ENCODE assay signal across 22 cellular contexts in genomic region chr7:47659664-47660462, GRCh38.
DNase-seq lines count a peak whose midpoint lies in the region; ATAC-seq, FAIRE-seq and TF ChIP-seq lines count a peak whose summit lies in the region.
"Had no signal": no experiment of that assay in that cellular context is flagged by ENCODE, and none has a peak within 500 bp of the region (broad histone marks: within the 10 kb centered on the region; RNA-seq: fewer than 3 reads in every experiment).

No MANE protein-coding gene starts in this region.

- no peaks in the 10 kb centered on the region for H3K36me3 ChIP-seq in kidney (ENCODE audit: control insufficient read depth in 1 of 2, insufficient read depth in 2 of 2, low read length in 2 of 2)
- no peaks in the 10 kb centered on the region for H3K36me3 ChIP-seq in neural progenitor cell

- no peak overlapping the region for H3K27ac Mint-ChIP-seq in stimulated activated naive CD8-positive, alpha-beta T cell treated with anti-CD3 and anti-CD28 coated beads, Interleukin-15, amount 100 ng/mL, for 72 hours
- no peak overlapping the region for H3K27ac Mint-ChIP-seq in neural progenitor cell
- H3K27ac Mint-ChIP-seq: CD8-positive, alpha-beta memory T cell had no signal

- ATAC-seq in stimulated activated naive CD8-positive, alpha-beta T cell treated with anti-CD3 and anti-CD28 coated beads, Interleukin-15, amount 100 ng/mL, for 72 hours = peak; percentile 36
- no peak for ATAC-seq in stimulated activated naive CD8-positive, alpha-beta T cell treated with anti-CD3 and anti-CD28 coated beads, Interleukin-15, Interleukin-2, amounts not matched to agents 100 U/mL and 50 U/mL, for 24 hours
- ATAC-seq in sciatic nerve (peak; percentile 21), GM21786 (IDR thresholded peaks at IDR 0.05; ENCODE audit: unreplicated experiment) (no peak)
- ATAC-seq: Right ventricle myocardium inferior had no signal

- H3K27ac ChIP-seq in kidney (ENCODE audit: low read depth in 2 of 2, low read length in 2 of 2) = no peak overlapping the region
- H3K27ac ChIP-seq in neural progenitor cell = no peak overlapping the region
- H3K27ac ChIP-seq: HL-60 had no signal

- H3K4me1 Mint-ChIP-seq in stimulated activated naive CD8-positive, alpha-beta T cell treated with anti-CD3 and anti-CD28 coated beads, Interleukin-15, amount 100 ng/mL, for 72 hours = peaks cover 5% of the 10 kb centered on the region
- H3K4me1 Mint-ChIP-seq in neural progenitor cell = peaks cover 18% of the 10 kb centered on the region
- H3K4me1 Mint-ChIP-seq: CD8-positive, alpha-beta memory T cell had no signal

- no peak for TF ChIP-seq CTCF in kidney (IDR thresholded peaks at IDR 0.05; ENCODE audit: borderline replicate concordance, extremely low read depth, insufficient read depth)
- TF ChIP-seq CTCF in neural progenitor cell (IDR thresholded peaks at IDR 0.05) = no peak

- H3K4me3 Mint-ChIP-seq in stimulated activated naive CD8-positive, alpha-beta T cell treated with anti-CD3 and anti-CD28 coated beads, Interleukin-15, amount 100 ng/mL, for 72 hours = no peak overlapping the region
- no peak overlapping the region for H3K4me3 Mint-ChIP-seq in neural progenitor cell
- H3K4me3 Mint-ChIP-seq: CD8-positive, alpha-beta memory T cell had no signal

- H3K4me2 ChIP-seq in neural progenitor cell = no peak overlapping the region

- no peak overlapping the region for H2AFZ ChIP-seq in neural progenitor cell (replicated peaks)

- no peaks in the 10 kb centered on the region for H3K4me1 ChIP-seq in kidney (ENCODE audit: control insufficient read depth in 1 of 2, insufficient read depth in 1 of 2, low read depth in 1 of 2, low read length in 2 of 2)
- H3K4me1 ChIP-seq in neural progenitor cell = peaks cover 17% of the 10 kb centered on the region

- H3K9ac ChIP-seq in kidney (ENCODE audit: low read length in 2 of 2) (no peak overlapping the region), neural progenitor cell (no peak overlapping the region)

- H3K27me3 Mint-ChIP-seq in stimulated activated naive CD8-positive, alpha-beta T cell treated with anti-CD3 and anti-CD28 coated beads, Interleukin-15, amount 100 ng/mL, for 72 hours = no peaks in the 10 kb centered on the region
- H3K27me3 Mint-ChIP-seq in neural progenitor cell (ENCODE audit: insufficient read depth, low read depth) = peaks cover 4% of the 10 kb centered on the region

- no peaks in the 10 kb centered on the region for H3K9me3 ChIP-seq in kidney (ENCODE audit: control insufficient read depth in 1 of 2, low read length in 2 of 2)
- H3K9me3 ChIP-seq in neural progenitor cell (ENCODE audit: low read depth) = no peaks in the 10 kb centered on the region

- intact Hi-C loops in kidney (cut with DNase I) (no loop called here), sciatic nerve (cut with DNase I) (no loop called here)

- no peaks in the 10 kb centered on the region for H3K27me3 ChIP-seq in neural progenitor cell

- no peak for DNase-seq in stimulated activated naive CD8-positive, alpha-beta T cell treated with anti-CD3 and anti-CD28 coated beads, Interleukin-15, amount 100 ng/mL, for 72 hours
- no peak for DNase-seq in stimulated activated naive CD8-positive, alpha-beta T cell treated with anti-CD3 and anti-CD28 coated beads, Interleukin-15, Interleukin-2, amounts not matched to agents 100 U/mL and 50 U/mL, for 24 hours
- DNase-seq in kidney (peak; percentile 63), sciatic nerve (ENCODE audit: low spot score) (no peak), neural progenitor cell (ENCODE audit: low spot score) (no peak)
- no peak for DNase-seq in stimulated activated CD4-positive, alpha-beta T cell treated with anti-CD3 and anti-CD28 coated beads, Interleukin-2, amount 100 ng/mL, for 24 hours
- DNase-seq: C1 segment of cervical spinal cord; CD8-positive, alpha-beta memory T cell; GOT3; MM.1S; NCI-H1092; NCI-H146; NCI-H2081; NCI-H2171 treated with DMSO at 0.1 percent for 48 hours; NCI-H446 treated with DMSO at 0.1 percent for 48 hours had no signal

- no peaks in the 10 kb centered on the region for H3K79me2 ChIP-seq in neural progenitor cell (ENCODE audit: low read depth)

- no peaks in the 10 kb centered on the region for H3F3A ChIP-seq in neural progenitor cell (ENCODE audit: low read depth)

- FAIRE-seq in kidney (lab: Jason Lieb, UNC) = no peak
- FAIRE-seq: D721Med, GM12891, GM19239, RCC 7860 had no signal

- no peaks in the 10 kb centered on the region for H3K36me3 Mint-ChIP-seq in neural progenitor cell
- H3K36me3 Mint-ChIP-seq: CD8-positive, alpha-beta memory T cell had no signal

- H3K9me3 Mint-ChIP-seq in stimulated activated naive CD8-positive, alpha-beta T cell treated with anti-CD3 and anti-CD28 coated beads, Interleukin-15, amount 100 ng/mL, for 72 hours = no peaks in the 10 kb centered on the region
- no peaks in the 10 kb centered on the region for H3K9me3 Mint-ChIP-seq in neural progenitor cell

- no peak overlapping the region for H3K4me3 ChIP-seq in kidney (ENCODE audit: low read length in 2 of 2)
- H3K4me3 ChIP-seq in neural progenitor cell = no peak overlapping the region

- H4K20me1 ChIP-seq in neural progenitor cell (ENCODE audit: low read depth) = no peaks in the 10 kb centered on the region

Comparison
In these comparisons a context has a peak if more than half of its experiments do, and no peak if none do; other contexts are left out.
1. ATAC-seq: peak in stimulated activated naive CD8-positive, alpha-beta T cell treated with anti-CD3 and anti-CD28 coated beads, Interleukin-15, amount 100 ng/mL, for 72 hours (single experiment) and sciatic nerve (single experiment); none in stimulated activated naive CD8-positive, alpha-beta T cell treated with anti-CD3 and anti-CD28 coated beads, Interleukin-15, Interleukin-2, amounts not matched to agents 100 U/mL and 50 U/mL, for 24 hours (single experiment) and GM21786 (single experiment).